ENCODE assay signal across 9 cellular contexts in the genomic region with DNA sequence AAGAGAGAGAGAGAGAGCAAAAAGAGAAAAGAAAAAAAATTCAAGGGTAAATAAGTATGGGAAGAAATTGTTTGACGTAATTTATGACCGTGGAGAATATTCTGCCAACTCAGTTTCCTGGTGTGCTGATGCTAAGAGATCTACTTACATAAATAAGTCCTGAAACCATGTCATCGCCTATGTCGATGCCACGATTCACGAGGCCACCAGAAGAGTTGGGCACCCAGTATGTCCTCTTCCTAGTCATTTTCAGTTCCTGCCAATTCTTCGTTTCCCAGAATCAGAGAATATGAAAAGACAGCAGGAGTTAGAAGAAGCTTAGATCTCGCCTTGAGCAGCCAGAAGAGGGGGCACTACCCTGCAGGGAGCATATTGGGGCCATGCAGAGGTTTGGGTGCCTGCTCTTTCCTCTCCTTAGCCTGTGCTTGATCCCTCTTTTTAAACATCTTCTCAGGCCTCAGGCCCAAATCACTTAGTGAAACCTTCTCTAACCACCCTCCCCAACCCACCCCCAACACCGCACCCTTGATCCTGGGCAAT. TPM values are rescaled to one million over a fixed set of nuclear protein-coding genes. Genes with fewer than 3 reads are reported as not detected.
DNase-seq lines count a peak whose midpoint lies in the region; ATAC-seq and TF ChIP-seq lines count a peak whose summit lies in the region.
"Had no signal": no experiment of that assay in that cellular context is flagged by ENCODE, and none has a peak within 500 bp of the region (broad histone marks: within the 10 kb centered on the region; RNA-seq: fewer than 3 reads in every experiment).

No MANE protein-coding gene starts in this region.

- H3K36me3 ChIP-seq in GM06990 (ENCODE audit: control insufficient read depth, insufficient read depth, low read length), result no peaks in the 10 kb centered on the region
- no peaks in the 10 kb centered on the region for H3K36me3 ChIP-seq in esophagus muscularis mucosa
- H3K36me3 ChIP-seq: neutrophil had no signal

- H3K27ac Mint-ChIP-seq in activated naive CD8-positive, alpha-beta T cell treated with anti-CD3 and anti-CD28 coated beads, Interleukin-2, amount 10 ng/mL, durations not matched to agents 7 days and 5 days, result peak overlapping the region; percentile 60
- peak overlapping the region in 1 of 2 donors; percentile 33 for H3K27ac Mint-ChIP-seq in effector memory CD8-positive, alpha-beta T cell

- 64% methylated on average over 9 of the region's 9 CpGs for WGBS in esophagus muscularis mucosa

- TF ChIP-seq POLR2A in esophagus muscularis mucosa (IDR thresholded peaks at IDR 0.05; ENCODE audit: low read depth), result no peak

- no peaks in the 10 kb centered on the region for H3K9me3 ChIP-seq in esophagus muscularis mucosa
- H3K9me3 ChIP-seq: neutrophil had no signal

- no peak overlapping the region for H3K4me3 Mint-ChIP-seq in activated naive CD8-positive, alpha-beta T cell treated with anti-CD3 and anti-CD28 coated beads, Interleukin-2, amount 10 ng/mL, durations not matched to agents 7 days and 5 days
- H3K4me3 Mint-ChIP-seq in effector memory CD8-positive, alpha-beta T cell, result no peak overlapping the region

- no peak for TF ChIP-seq EP300 in esophagus muscularis mucosa (IDR thresholded peaks at IDR 0.05)

- intact Hi-C loops in esophagus muscularis mucosa (cut with DNase I) (no loop called here), posterior vena cava (cut with DNase I) (no loop called here)

- peak; percentile 70 for TF ChIP-seq CTCF in GM06990 (IDR thresholded peaks at IDR 0.05; ENCODE audit: insufficient read depth, low read length, poor library complexity, severe bottlenecking)
- TF ChIP-seq CTCF in esophagus muscularis mucosa (IDR thresholded peaks at IDR 0.05), result peak in 1 of 3 experiments; percentile 27

- ATAC-seq in activated naive CD8-positive, alpha-beta T cell treated with anti-CD3 and anti-CD28 coated beads, Interleukin-2, amount 10 ng/mL, durations not matched to agents 7 days and 5 days (ENCODE audit: low read depth), result peak; percentile 86
- ATAC-seq in effector memory CD8-positive, alpha-beta T cell (replicated peaks), result no peak

- peaks cover 2% of the 10 kb centered on the region for H3K27me3 Mint-ChIP-seq in activated naive CD8-positive, alpha-beta T cell treated with anti-CD3 and anti-CD28 coated beads, Interleukin-2, amount 10 ng/mL, durations not matched to agents 7 days and 5 days
- peaks cover 9 to 21% of the 10 kb centered on the region in 2 donors for H3K27me3 Mint-ChIP-seq in effector memory CD8-positive, alpha-beta T cell

- POLR2A ChIA-PET in activated naive CD8-positive, alpha-beta T cell treated with anti-CD3 and anti-CD28 coated beads, Interleukin-2, amount 10 ng/mL, durations not matched to agents 7 days and 5 days (lab: Charles Lee), result no interaction called here

- H3K4me1 Mint-ChIP-seq in activated naive CD8-positive, alpha-beta T cell treated with anti-CD3 and anti-CD28 coated beads, Interleukin-2, amount 10 ng/mL, durations not matched to agents 7 days and 5 days, result peaks cover 18% of the 10 kb centered on the region
- no peaks in the 10 kb centered on the region for H3K4me1 Mint-ChIP-seq in effector memory CD8-positive, alpha-beta T cell (ENCODE audit: low read depth in 2 of 2)

- no peaks in the 10 kb centered on the region for H3K36me3 Mint-ChIP-seq in activated naive CD8-positive, alpha-beta T cell treated with anti-CD3 and anti-CD28 coated beads, Interleukin-2, amount 10 ng/mL, durations not matched to agents 7 days and 5 days
- H3K36me3 Mint-ChIP-seq in effector memory CD8-positive, alpha-beta T cell (ENCODE audit: insufficient read depth), result no peaks in the 10 kb centered on the region

- no peaks in the 10 kb centered on the region for H3K9me3 Mint-ChIP-seq in activated naive CD8-positive, alpha-beta T cell treated with anti-CD3 and anti-CD28 coated beads, Interleukin-2, amount 10 ng/mL, durations not matched to agents 7 days and 5 days
- no peaks in the 10 kb centered on the region for H3K9me3 Mint-ChIP-seq in effector memory CD8-positive, alpha-beta T cell

- DNase-seq in GM06990 (ENCODE audit: extremely low read depth, insufficient read length) (no peak), H4 (ENCODE audit: low spot score) (peak; percentile 23), NCI-H69 (lab: John Stamatoyannopoulos, UW) (peak; percentile 18), left kidney (ENCODE audit: low read depth, low spot score) (peak; percentile 43), esophagus muscularis mucosa (ENCODE audit: extremely low spot score) (no peak), posterior vena cava (ENCODE audit: low spot score) (no peak)
- peak; percentile 52 for DNase-seq in activated naive CD8-positive, alpha-beta T cell treated with anti-CD3 and anti-CD28 coated beads, Interleukin-2, amount 10 ng/mL, durations not matched to agents 7 days and 5 days
- DNase-seq in effector memory CD8-positive, alpha-beta T cell, result no peak

- H3K4me3 ChIP-seq in GM06990 (replicated peaks; ENCODE audit: low read depth, low read length), result no peak overlapping the region
- no peak overlapping the region for H3K4me3 ChIP-seq in esophagus muscularis mucosa

- H3K27ac ChIP-seq in esophagus muscularis mucosa (replicated peaks in 1 of 4), result no peak overlapping the region
- H3K27ac ChIP-seq: neutrophil had no signal

- no peaks in the 10 kb centered on the region for H3K4me1 ChIP-seq in esophagus muscularis mucosa

- H3K27me3 ChIP-seq in GM06990 (replicated peaks; ENCODE audit: control insufficient read depth, insufficient read depth, low read length) (no peaks in the 10 kb centered on the region), esophagus muscularis mucosa (peaks cover 0 to 6% (median 0%) of the 10 kb centered on the region in 4 donors)
- H3K27me3 ChIP-seq: neutrophil had no signal

RNA-seq across cellular contexts. Expression of a gene that starts 12.4 kb away (rescaled TPM):
- 25.2 and 36.8 TPM in 2 replicates for total RNA-seq in H4 (2014; rRNA removed; shearing (Covaris generic))
- 10 to 100 TPM; 66.3 to 70.0 TPM for total RNA-seq in activated naive CD8-positive, alpha-beta T cell treated with anti-CD3 and anti-CD28 coated beads, Interleukin-2, amount 10 ng/mL, durations not matched to agents 7 days and 5 days
- total RNA-seq in esophagus muscularis mucosa (10 to 100 TPM; 51.4 to 73.4 (median 63.3) TPM), posterior vena cava (10 to 100 TPM; 56.5 to 64.9 TPM)

RNA-seq across cellular contexts. Expression of a gene that starts 15.6 kb away (rescaled TPM):
- 0.02 TPM in 1 of 2 replicates, not detected in the other for total RNA-seq in H4 (2014; rRNA removed; shearing (Covaris generic))
- total RNA-seq in activated naive CD8-positive, alpha-beta T cell treated with anti-CD3 and anti-CD28 coated beads, Interleukin-2, amount 10 ng/mL, durations not matched to agents 7 days and 5 days, result under 1 TPM in 1 of 2 experiments, not detected in 1; 0.09 TPM
- not detected for total RNA-seq in esophagus muscularis mucosa
- total RNA-seq in posterior vena cava, result not detected

Comparison
In these comparisons a context has a peak if more than half of its experiments do, and no peak if none do; other contexts are left out.
1. DNase-seq: peak in H4 (single experiment), NCI-H69 (single experiment), activated naive CD8-positive, alpha-beta T cell treated with anti-CD3 and anti-CD28 coated beads, Interleukin-2, amount 10 ng/mL, durations not matched to agents 7 days and 5 days (single experiment) and left kidney (single experiment); none in GM06990 (single experiment), esophagus muscularis mucosa (single experiment), posterior vena cava (single experiment) and effector memory CD8-positive, alpha-beta T cell (0 of 3).